Comparison of ENCODE assay signal across 1 cellular context in genomic region chr18:77086656-77087390, GRCh38.
TF ChIP-seq lines count a peak whose summit lies in the region.

No MANE protein-coding gene starts in this region.

TF ChIP-seq in GM23338, 12 proteins besides CTCF, POLR2A, EP300 and RAD21 (continued from another document):
- TF ChIP-seq ZNF462 (CRISPR knock-in tag; IDR thresholded peaks at IDR 0.05): no peak
TF ChIP-seq in GM23338: peak in this region for 0.
